ENCODE assay signal across 9 cellular contexts in genomic region chr14:58663494-58664111, GRCh38. TPM values are rescaled to one million over a fixed set of nuclear protein-coding genes. Genes with fewer than 3 reads are reported as not detected.
DNase-seq lines count a peak whose midpoint lies in the region; ATAC-seq and TF ChIP-seq lines count a peak whose summit lies in the region.
"Had no signal": no experiment of that assay in that cellular context is flagged by ENCODE, and none has a peak within 500 bp of the region (broad histone marks: within the 10 kb centered on the region; RNA-seq: fewer than 3 reads in every experiment).

No MANE protein-coding gene starts in this region.

- H3K4me3 ChIP-seq in body of pancreas (no peak overlapping the region), MM.1S (ENCODE audit: low read length) (no peak overlapping the region)
- no peak overlapping the region for H3K4me3 ChIP-seq in naive thymus-derived CD4-positive, alpha-beta T cell (ENCODE audit: low read length)

- no peaks in the 10 kb centered on the region for H3K27me3 ChIP-seq in body of pancreas
- H3K27me3 ChIP-seq in naive thymus-derived CD4-positive, alpha-beta T cell (ENCODE audit: control insufficient read depth in 2 of 2, insufficient read depth in 2 of 2, low read length in 2 of 2): no peaks in the 10 kb centered on the region
- H3K27me3 ChIP-seq in MM.1S (replicated peaks; ENCODE audit: insufficient read depth, low read length): no peaks in the 10 kb centered on the region

- WGBS in body of pancreas, 2 donors: 25 to 34% methylated on average over 2 of the region's 2 CpGs

- no peak overlapping the region for H3K9ac ChIP-seq in MM.1S (ENCODE audit: low read length)

- DNase-seq in EH (ENCODE audit: low read depth) (peak; percentile 88), NCI-H2029 treated with DMSO at 0.1 percent for 48 hours (lab: John Stamatoyannopoulos, UW) (peak; percentile 48), body of pancreas (peak in 2 of 4 donors; percentile 8 to 15), MM.1S (no peak)
- no peak for DNase-seq in naive thymus-derived CD4-positive, alpha-beta T cell
- DNase-seq: RPMI8226 had no signal

- H3K9me3 ChIP-seq in body of pancreas: no peaks in the 10 kb centered on the region
- no peaks in the 10 kb centered on the region for H3K9me3 ChIP-seq in naive thymus-derived CD4-positive, alpha-beta T cell (ENCODE audit: control insufficient read depth in 2 of 3, low read length in 3 of 3)
- H3K9me3 ChIP-seq in MM.1S (replicated peaks; ENCODE audit: insufficient read depth, low read length): no peaks in the 10 kb centered on the region

- no peaks in the 10 kb centered on the region for H3K36me3 ChIP-seq in body of pancreas (replicated peaks in 1 of 2; ENCODE audit: insufficient read depth in 1 of 2, low read depth in 2 of 2)
- no peaks in the 10 kb centered on the region for H3K36me3 ChIP-seq in naive thymus-derived CD4-positive, alpha-beta T cell (ENCODE audit: control insufficient read depth in 2 of 3, insufficient read depth in 3 of 3, low read length in 3 of 3)
- H3K36me3 ChIP-seq in MM.1S (replicated peaks; ENCODE audit: insufficient read depth, low read length): no peaks in the 10 kb centered on the region

- no peaks in the 10 kb centered on the region for H3K79me2 ChIP-seq in MM.1S (ENCODE audit: low read length)

- no peaks in the 10 kb centered on the region for H3K9me3 Mint-ChIP-seq in naive thymus-derived CD4-positive, alpha-beta T cell

- H3K4me2 ChIP-seq in MM.1S (ENCODE audit: low read depth, low read length): no peak overlapping the region

- peak overlapping the region in 4 of 10 donors; percentile 1 to 61 (median 30) for H3K4me3 Mint-ChIP-seq in naive thymus-derived CD4-positive, alpha-beta T cell

- H3K27ac Mint-ChIP-seq in naive thymus-derived CD4-positive, alpha-beta T cell: peak overlapping the region; percentile 13 to 97 (median 71)

- H3K4me1 Mint-ChIP-seq in naive thymus-derived CD4-positive, alpha-beta T cell: peaks cover 18 to 43% (median 35%) of the 10 kb centered on the region in 7 donors

- peaks cover 0 to 4% (median 0%) of the 10 kb centered on the region in 5 donors for H3K36me3 Mint-ChIP-seq in naive thymus-derived CD4-positive, alpha-beta T cell

- intact Hi-C loops in body of pancreas (cut with DNase I): no loop called here
- intact Hi-C loops in naive thymus-derived CD4-positive, alpha-beta T cell (cut with micrococcal nuclease): loop anchor here in 1 of 2 donors (10.0 kb wide), 1 partner anchor 801 kb away; the partner anchor contains the start of gene GPR135

- no peaks in the 10 kb centered on the region for H3F3A ChIP-seq in MM.1S (ENCODE audit: insufficient read depth, low read length)

- no peaks in the 10 kb centered on the region for H3K27me3 Mint-ChIP-seq in naive thymus-derived CD4-positive, alpha-beta T cell

- POLR2A ChIA-PET in naive thymus-derived CD4-positive, alpha-beta T cell (lab: Charles Lee): interaction anchor here (0.8 kb wide), 1 partner anchor 492 kb away, joined by 3 read pairs; no protein-coding TSS in a partner anchor

- H3K9me2 ChIP-seq in MM.1S (replicated peaks; ENCODE audit: insufficient read depth, low read length): no peaks in the 10 kb centered on the region

- no peak overlapping the region for H2AFZ ChIP-seq in MM.1S (ENCODE audit: low read length)

- no peaks in the 10 kb centered on the region for H4K20me1 ChIP-seq in MM.1S (ENCODE audit: insufficient read depth, low read length)

- H3K4me1 ChIP-seq in body of pancreas: peaks cover 4% of the 10 kb centered on the region
- H3K4me1 ChIP-seq in naive thymus-derived CD4-positive, alpha-beta T cell (ENCODE audit: control insufficient read depth in 2 of 2, insufficient read depth in 2 of 2, low read length in 2 of 2): peaks cover 0 to 22% of the 10 kb centered on the region in 2 donors
- H3K4me1 ChIP-seq in MM.1S (ENCODE audit: low read length): no peaks in the 10 kb centered on the region

- H3K27ac ChIP-seq in body of pancreas: peak overlapping the region in 3 of 4 donors; percentile 15 to 72 (median 43)
- H3K27ac ChIP-seq in naive thymus-derived CD4-positive, alpha-beta T cell (ENCODE audit: low read depth, low read length): no peak overlapping the region
- H3K27ac ChIP-seq in MM.1S (ENCODE audit: low read length): no peak overlapping the region

- TF ChIP-seq CTCF in body of pancreas (IDR thresholded peaks at IDR 0.05) (no peak), MM.1S (IDR thresholded peaks at IDR 0.05; ENCODE audit: low read length) (no peak)

- TF ChIP-seq POLR2A in body of pancreas (IDR thresholded peaks at IDR 0.05): no peak

- CTCF ChIA-PET in naive thymus-derived CD4-positive, alpha-beta T cell (lab: Charles Lee): no interaction called here

- peak; percentile 89 for ATAC-seq in body of pancreas
- ATAC-seq in naive thymus-derived CD4-positive, alpha-beta T cell: no peak
- ATAC-seq in HG03280 (IDR thresholded peaks at IDR 0.05; ENCODE audit: unreplicated experiment): no peak
- no peak for ATAC-seq in HG02623 (IDR thresholded peaks at IDR 0.05; ENCODE audit: unreplicated experiment)
- ATAC-seq in HG03457 (IDR thresholded peaks at IDR 0.05; ENCODE audit: unreplicated experiment): no peak

RNA-seq across cellular contexts. Expression of gene DACT1, which starts 25.8 kb away (rescaled TPM):
- 1 to 10 TPM; 3.9 to 4.0 TPM for total RNA-seq in body of pancreas
- 10 to 100 TPM in 4 of 5 experiments, 1 to 10 TPM in 1; 8.2 to 32.3 (median 15.0) TPM for total RNA-seq in naive thymus-derived CD4-positive, alpha-beta T cell
- 10 to 100 TPM; 18.5 to 38.7 TPM for polyA plus RNA-seq in naive thymus-derived CD4-positive, alpha-beta T cell

Comparison
In these comparisons a context has a peak if more than half of its experiments do, and no peak if none do; other contexts are left out.
1. DNase-seq: peak in EH (single experiment) and NCI-H2029 treated with DMSO at 0.1 percent for 48 hours (single experiment); none in naive thymus-derived CD4-positive, alpha-beta T cell (0 of 9) and MM.1S (single experiment).
2. H3K27ac ChIP-seq: peak in body of pancreas (3 of 4); none in naive thymus-derived CD4-positive, alpha-beta T cell (single experiment) and MM.1S (single experiment).